15 cellular contexts compared by ENCODE assay signal in the genomic region with DNA sequence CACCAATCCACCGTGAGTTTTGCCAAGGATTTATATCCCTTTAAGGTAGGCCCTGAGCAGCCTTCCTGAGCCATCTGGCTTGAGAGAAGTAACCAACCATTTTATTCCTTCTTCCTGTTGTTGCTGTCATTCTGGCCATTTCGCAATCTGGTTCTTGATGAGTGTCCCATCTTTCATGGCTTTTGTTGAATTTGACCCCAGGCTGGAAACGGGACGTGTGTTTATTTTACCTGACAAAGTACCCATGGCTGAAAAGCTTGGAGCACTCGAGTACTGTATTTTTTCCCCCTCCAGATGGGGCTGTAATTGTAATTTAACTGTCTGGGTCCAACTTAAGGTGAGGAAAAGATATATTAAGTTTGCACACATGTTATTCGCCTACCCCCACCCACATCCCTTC.
"Had no signal": no experiment of that assay in that cellular context is flagged by ENCODE, and none has a peak within 500 bp of the region (broad histone marks: within the 10 kb centered on the region; RNA-seq: fewer than 3 reads in every experiment).

No MANE protein-coding gene starts in this region.

- H3K4me3 ChIP-seq: body of pancreas, colonic mucosa, testis, upper lobe of right lung had no signal

- H3K9me3 ChIP-seq: body of pancreas, colonic mucosa, testis, upper lobe of right lung had no signal

- H3K36me3 ChIP-seq: colonic mucosa, upper lobe of right lung had no signal

- H3K27me3 ChIP-seq: body of pancreas, colonic mucosa, testis, upper lobe of right lung had no signal

- H3K27ac ChIP-seq: body of pancreas, colonic mucosa, testis, upper lobe of right lung had no signal

- DNase-seq: activated B cell treated with CpG ODN at 0.5 μM for 24 hours; activated CD4-positive, alpha-beta T cell treated with anti-CD3 and anti-CD28 coated beads, Interleukin-2, amount 10 ng/mL, durations not matched to agents 24 days and 14 days; activated CD8-positive, alpha-beta memory T cell treated with anti-CD3 and anti-CD28 coated beads, Interleukin-2, amount 50 U/mL, for 48 hours; activated gamma-delta T cell; activated T-cell treated with anti-CD3 and anti-CD28 coated beads, Interleukin-2, amount 50 U/mL, for 72 hours; amniotic stem cell; body of pancreas; central memory CD4-positive, alpha-beta T cell; colonic mucosa; hippocampal formation; kidney glomerular epithelial cell; right cardiac atrium; stimulated activated naive CD8-positive, alpha-beta T cell treated with anti-CD3 and anti-CD28 coated beads, Interleukin-15, amount 100 ng/mL, for 72 hours; testis; upper lobe of right lung had no signal

- H3K4me1 ChIP-seq: body of pancreas, colonic mucosa, testis, upper lobe of right lung had no signal
